ENCODE assay signal across 19 cellular contexts in genomic region chr22:48336339-48337060, GRCh38.
"Had no signal": no experiment of that assay in that cellular context is flagged by ENCODE, and none has a peak within 500 bp of the region (broad histone marks: within the 10 kb centered on the region; RNA-seq: fewer than 3 reads in every experiment).

No MANE protein-coding gene starts in this region.

- H3K9me3 ChIP-seq: MG63, SJCRH30 had no signal

- DNase-seq: IMR-90, Karpas-422, KG1, MG63, NCI-H1092 treated with DMSO at 0.1 percent for 48 hours, NCI-H1436, NCI-H187, NCI-H2029, NCI-H2081 treated with DMSO at 0.1 percent for 48 hours, NCI-H2171, NCI-H226, NCI-H446, NCI-H510A, NCI-H524 treated with DMSO at 0.1 percent for 48 hours, NCI-H69, NCI-H774, SHP77, SJCRH30 had no signal

- H3K27ac ChIP-seq: RWPE1, SJCRH30 had no signal

- H3K27me3 ChIP-seq: MG63 had no signal

- H3K4me1 ChIP-seq: SJCRH30 had no signal

- H3K4me3 ChIP-seq: MG63, SJCRH30 had no signal

- H3K36me3 ChIP-seq: MG63, SJCRH30 had no signal
